8 cellular contexts compared by ENCODE assay signal in the genomic region with DNA sequence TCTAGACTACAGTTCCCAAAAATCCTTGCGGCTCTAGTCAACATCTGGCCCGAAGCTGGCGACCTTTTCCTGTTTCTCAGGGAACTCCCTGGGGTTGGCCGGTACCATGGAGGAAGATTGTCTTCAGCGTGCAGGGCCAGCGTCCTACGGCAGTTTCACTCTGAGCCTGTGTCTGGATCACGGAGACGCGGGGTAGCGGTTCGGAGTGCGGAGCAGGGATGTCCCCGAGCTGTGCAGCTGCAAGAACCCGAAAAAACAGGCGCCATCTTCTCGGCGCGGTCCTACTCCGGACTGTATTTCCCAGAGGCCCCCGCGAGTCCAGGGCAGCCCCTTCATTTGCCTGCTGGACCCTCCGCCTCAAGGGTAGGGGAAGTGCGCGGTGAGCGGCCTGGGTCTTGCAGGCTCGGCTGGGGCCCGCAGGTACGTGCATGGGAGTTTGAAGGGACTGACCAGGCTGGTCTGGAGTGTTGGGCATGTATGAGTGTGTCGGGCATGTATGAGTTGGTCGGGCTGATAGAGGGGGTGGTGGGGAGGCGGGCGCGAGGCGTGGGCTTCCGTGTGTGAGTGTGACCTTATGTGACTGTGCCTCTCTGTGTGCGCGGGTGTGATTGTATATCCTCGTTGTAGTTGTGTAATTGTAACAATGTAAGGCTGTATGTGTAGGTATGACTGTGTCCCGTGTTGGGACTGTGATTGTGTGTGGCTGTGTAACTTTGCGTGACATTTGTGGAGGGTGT.
DNase-seq lines count a peak whose midpoint lies in the region; ATAC-seq and FAIRE-seq lines count a peak whose summit lies in the region.

A gene (plus strand): TSS at position 360 of the 737 bp plus-strand sequence. CDS start 12,240 bp downstream, outside the sequence.

- peak; percentile 69 for FAIRE-seq in HTR-8/SVneo (lab: Jason Lieb, UNC)

- DNase-seq in COR-L47 (lab: John Stamatoyannopoulos, UW) (peak; percentile 80), HTR-8/SVneo (ENCODE audit: insufficient read length, low spot score) (peak; percentile 87), NT2/D1 (ENCODE audit: low read depth, low spot score) (peak; percentile 81), epidermal melanocyte (ENCODE audit: insufficient read length, low spot score) (peak; percentile 90), middle frontal gyrus (ENCODE audit: extremely low spot score, low spot score) (peak; percentile 90)
- DNase-seq in activated CD8-positive, alpha-beta memory T cell treated with anti-CD3 and anti-CD28 coated beads, Interleukin-2, amount 50 U/mL, for 4 hours: peak; percentile 82
- DNase-seq in stimulated activated CD8-positive, alpha-beta memory T cell treated with anti-CD3 and anti-CD28 coated beads, Interleukin-2, amount 100 ng/mL, for 1 hour (ENCODE audit: low read depth in 2 of 2): peak; percentile 64 to 65

- peaks cover 16% of the 10 kb centered on the region for H3K36me3 ChIP-seq in NT2/D1 (ENCODE audit: insufficient read depth, insufficient read length, low read length)

- no peaks in the 10 kb centered on the region for H3K4me1 ChIP-seq in NT2/D1 (ENCODE audit: insufficient read depth, insufficient read length)

- no peaks in the 10 kb centered on the region for H3K9me3 ChIP-seq in NT2/D1 (ENCODE audit: insufficient read depth, low read length)

- peak within 1 kb of the TSS; percentile 82 for H3K4me3 ChIP-seq in NT2/D1 (ENCODE audit: insufficient read length, low read depth)

- no peaks in the 10 kb centered on the region for H3K27me3 ChIP-seq in NT2/D1 (ENCODE audit: insufficient read depth, insufficient read length)

- ATAC-seq in GM21381 (IDR thresholded peaks at IDR 0.05; ENCODE audit: unreplicated experiment): peak; percentile 89

- peak within 1 kb of the TSS; percentile 92 for H3K9ac ChIP-seq in NT2/D1 (ENCODE audit: insufficient read length, low read depth)

Comparison
In these comparisons a context has a peak if more than half of its experiments do, and no peak if none do; other contexts are left out.
1. Peak in every context shown above with its lines: DNase-seq, ATAC-seq and H3K4me3 ChIP-seq.